In genomic region chr15:91116379-91117067, GRCh38 we compare ENCODE assay signal across 8 cellular contexts. TPM values are rescaled to one million over a fixed set of nuclear protein-coding genes. Genes with fewer than 3 reads are reported as not detected.
A peak's percentile ranks its signal among the peaks of the same experiment; 100 is the strongest.
DNase-seq lines count a peak whose midpoint lies in the region; ATAC-seq and TF ChIP-seq lines count a peak whose summit lies in the region.

No MANE protein-coding gene starts in this region.

- dilution Hi-C loops in mammary epithelial cell (cut with HindIII; ENCODE audit: low sequenced_read_pairs) = no loop called here

- peak; percentile 94 for DNase-seq in mammary epithelial cell
- DNase-seq in MCF 10A (ENCODE audit: unreplicated experiment) = no peak
- DNase-seq in astrocyte of the hippocampus (ENCODE audit: low read depth, low spot score) = peak; percentile 23
- DNase-seq in stimulated activated CD4-positive, alpha-beta T cell treated with anti-CD3 and anti-CD28 coated beads, Interleukin-12 subunit alpha, Interleukin-12 subunit beta, amount 100 ng/mL, for 4 hours = no peak
- no peak for DNase-seq in activated T-helper 2 cell treated with anti-CD3 and anti-CD28 coated beads, Interferon-gamma antibody, Interleukin-2, Interleukin-4, amounts not matched to agents 10 μg/mL and 5 μg/mL and 100 μg/mL, durations not matched to agents 14 hours and 24 hours and 36 hours (ENCODE audit: low spot score)
- DNase-seq in NCI-H524 (lab: John Stamatoyannopoulos, UW) = no peak

- H3K79me2 ChIP-seq in mammary epithelial cell (ENCODE audit: insufficient read depth, low read length) = no peaks in the 10 kb centered on the region

- BruUV-seq in mammary epithelial cell (replicated peaks; lab: Mats Ljungman, UMichigan) = no TSS peak
- BruUV-seq in MCF 10A (replicated peaks; lab: Mats Ljungman, UMichigan) = no TSS peak

- H3K9ac ChIP-seq in mammary epithelial cell (ENCODE audit: insufficient read depth, low read length) = no peak overlapping the region

- no peaks in the 10 kb centered on the region for H3K4me1 Mint-ChIP-seq in MCF 10A (ENCODE audit: insufficient read depth, unreplicated experiment)
- H3K4me1 Mint-ChIP-seq in activated T-helper 2 cell treated with anti-CD3 and anti-CD28 coated beads, Interferon-gamma antibody, Interleukin-2, Interleukin-4, amounts not matched to agents 10 μg/mL and 5 μg/mL and 100 μg/mL, durations not matched to agents 14 hours and 24 hours and 36 hours (ENCODE audit: low read depth) = no peaks in the 10 kb centered on the region

- H3K4me1 ChIP-seq in mammary epithelial cell (ENCODE audit: insufficient read depth, low read length) = peaks cover 6% of the 10 kb centered on the region

- no peak overlapping the region for H2AFZ ChIP-seq in mammary epithelial cell (ENCODE audit: low read depth, low read length)

- H3K4me3 ChIP-seq in mammary epithelial cell (replicated peaks in 1 of 3; ENCODE audit: insufficient read depth in 1 of 3, low read depth in 2 of 3, low read length in 3 of 3) = no peak overlapping the region

- H3K36me3 Mint-ChIP-seq in MCF 10A (ENCODE audit: insufficient read depth, unreplicated experiment) = no peaks in the 10 kb centered on the region
- H3K36me3 Mint-ChIP-seq in activated T-helper 2 cell treated with anti-CD3 and anti-CD28 coated beads, Interferon-gamma antibody, Interleukin-2, Interleukin-4, amounts not matched to agents 10 μg/mL and 5 μg/mL and 100 μg/mL, durations not matched to agents 14 hours and 24 hours and 36 hours (ENCODE audit: low read depth) = no peaks in the 10 kb centered on the region

- intact Hi-C loops in mammary epithelial cell (cut with micrococcal nuclease) (no loop called here), MCF 10A (cut with micrococcal nuclease) (no loop called here)
- intact Hi-C loops in activated T-helper 2 cell treated with anti-CD3 and anti-CD28 coated beads, Interferon-gamma antibody, Interleukin-2, Interleukin-4, amounts not matched to agents 10 μg/mL and 5 μg/mL and 100 μg/mL, durations not matched to agents 14 hours and 24 hours and 36 hours (cut with micrococcal nuclease) = no loop called here

- in situ Hi-C loops in mammary epithelial cell (cut with MboI; ENCODE audit: low sequenced_read_pairs in 2 of 2) = no loop called here

- no peaks in the 10 kb centered on the region for H4K20me1 ChIP-seq in mammary epithelial cell (ENCODE audit: insufficient read depth, low read length)

- no peaks in the 10 kb centered on the region for H3K9me3 Mint-ChIP-seq in MCF 10A (ENCODE audit: unreplicated experiment)
- H3K9me3 Mint-ChIP-seq in activated T-helper 2 cell treated with anti-CD3 and anti-CD28 coated beads, Interferon-gamma antibody, Interleukin-2, Interleukin-4, amounts not matched to agents 10 μg/mL and 5 μg/mL and 100 μg/mL, durations not matched to agents 14 hours and 24 hours and 36 hours = no peaks in the 10 kb centered on the region

- POLR2A ChIA-PET in MCF 10A (lab: Yijun Ruan, JAX) = interaction anchor here (0.6 kb wide), 1 partner anchor 31 kb away, joined by 3 read pairs; no protein-coding TSS in a partner anchor

- peaks cover 9% of the 10 kb centered on the region for H3K27me3 Mint-ChIP-seq in MCF 10A (ENCODE audit: insufficient read depth, unreplicated experiment)
- H3K27me3 Mint-ChIP-seq in activated T-helper 2 cell treated with anti-CD3 and anti-CD28 coated beads, Interferon-gamma antibody, Interleukin-2, Interleukin-4, amounts not matched to agents 10 μg/mL and 5 μg/mL and 100 μg/mL, durations not matched to agents 14 hours and 24 hours and 36 hours (ENCODE audit: low read depth) = peaks cover 13% of the 10 kb centered on the region

- peak; percentile 88 for ATAC-seq in HG03342 (IDR thresholded peaks at IDR 0.05; ENCODE audit: unreplicated experiment)

- no peaks in the 10 kb centered on the region for H3K36me3 ChIP-seq in mammary epithelial cell (ENCODE audit: insufficient read depth, low read length)

- H3K9me3 ChIP-seq in mammary epithelial cell (replicated peaks; ENCODE audit: insufficient read depth, low read length) = no peaks in the 10 kb centered on the region

- TF ChIP-seq CTCF in mammary epithelial cell (conservative IDR thresholded peaks at IDR 0.05 in 1 of 2, IDR thresholded peaks at IDR 0.05 in 1 of 2; ENCODE audit: extremely low read depth in 1 of 2, insufficient read depth in 1 of 2, low read depth in 1 of 2, low read length in 2 of 2) (no peak), MCF 10A (IDR thresholded peaks at IDR 0.05; ENCODE audit: unreplicated experiment) (no peak)

- H3K27me3 ChIP-seq in mammary epithelial cell (ENCODE audit: insufficient read depth, low read length) = peaks cover 2% of the 10 kb centered on the region

- H3K27ac ChIP-seq in mammary epithelial cell (ENCODE audit: insufficient read depth, low read depth, low read length) (no peak overlapping the region), temporal lobe (ENCODE audit: low read depth, low read length) (peak overlapping the region; percentile 30)

- 19% methylated on average over 7 of the region's 7 CpGs for WGBS in mammary epithelial cell (ENCODE audit: low coverage, missing lambda C conversion rate)

- CTCF ChIA-PET in mammary epithelial cell (lab: Charles Lee; ENCODE audit: low non-redundant PET) (no interaction called here), MCF 10A (lab: Yijun Ruan, JAX) (interaction anchor here (1.1 to 1.3 kb wide), 2 partner anchors 11 to 25 kb away, joined by 4 read pairs; no protein-coding TSS in a partner anchor)

- H3K4me3 Mint-ChIP-seq in MCF 10A (ENCODE audit: unreplicated experiment) = no peak overlapping the region
- no peak overlapping the region for H3K4me3 Mint-ChIP-seq in activated T-helper 2 cell treated with anti-CD3 and anti-CD28 coated beads, Interferon-gamma antibody, Interleukin-2, Interleukin-4, amounts not matched to agents 10 μg/mL and 5 μg/mL and 100 μg/mL, durations not matched to agents 14 hours and 24 hours and 36 hours (ENCODE audit: low read depth)

- H3K4me2 ChIP-seq in mammary epithelial cell (ENCODE audit: insufficient read depth, low read depth, low read length) = no peak overlapping the region

- no peak overlapping the region for H3K27ac Mint-ChIP-seq in MCF 10A (ENCODE audit: low read depth, unreplicated experiment)
- no peak overlapping the region for H3K27ac Mint-ChIP-seq in activated T-helper 2 cell treated with anti-CD3 and anti-CD28 coated beads, Interferon-gamma antibody, Interleukin-2, Interleukin-4, amounts not matched to agents 10 μg/mL and 5 μg/mL and 100 μg/mL, durations not matched to agents 14 hours and 24 hours and 36 hours

RNA-seq across cellular contexts. Expression of gene SV2B, which starts 16.5 kb away (rescaled TPM):
- total RNA-seq in mammary epithelial cell (under 1 TPM; 0.33 to 0.40 TPM), MCF 10A (2022) (0.44 and 0.96 TPM in 2 replicates), temporal lobe (37.1 TPM)
- polyA plus RNA-seq in mammary epithelial cell = not detected
- polyA minus RNA-seq in mammary epithelial cell = not detected
- 0.02 TPM in 2 replicates for total RNA-seq in activated T-helper 2 cell treated with anti-CD3 and anti-CD28 coated beads, Interferon-gamma antibody, Interleukin-2, Interleukin-4, amounts not matched to agents 10 μg/mL and 5 μg/mL and 100 μg/mL, durations not matched to agents 14 hours and 24 hours and 36 hours

Comparison
In these comparisons a context has a peak if more than half of its experiments do, and no peak if none do; other contexts are left out.
1. DNase-seq: peak in mammary epithelial cell (single experiment) and astrocyte of the hippocampus (single experiment); none in MCF 10A (single experiment), stimulated activated CD4-positive, alpha-beta T cell treated with anti-CD3 and anti-CD28 coated beads, Interleukin-12 subunit alpha, Interleukin-12 subunit beta, amount 100 ng/mL, for 4 hours (single experiment), activated T-helper 2 cell treated with anti-CD3 and anti-CD28 coated beads, Interferon-gamma antibody, Interleukin-2, Interleukin-4, amounts not matched to agents 10 μg/mL and 5 μg/mL and 100 μg/mL, durations not matched to agents 14 hours and 24 hours and 36 hours (single experiment) and NCI-H524 (0 of 2).
2. RNA of gene SV2B, which starts 16.5 kb away (total RNA-seq): 37.1 TPM in temporal lobe (single experiment); 0.44 to 0.96 TPM in MCF 10A, 0.33 to 0.40 TPM in mammary epithelial cell and 0.02 TPM in activated T-helper 2 cell treated with anti-CD3 and anti-CD28 coated beads, Interferon-gamma antibody, Interleukin-2, Interleukin-4, amounts not matched to agents 10 μg/mL and 5 μg/mL and 100 μg/mL, durations not matched to agents 14 hours and 24 hours and 36 hours; every median in the first group is over 10 times any median in the second.